Comparison of ENCODE assay signal across 1 cellular context in the genomic region with DNA sequence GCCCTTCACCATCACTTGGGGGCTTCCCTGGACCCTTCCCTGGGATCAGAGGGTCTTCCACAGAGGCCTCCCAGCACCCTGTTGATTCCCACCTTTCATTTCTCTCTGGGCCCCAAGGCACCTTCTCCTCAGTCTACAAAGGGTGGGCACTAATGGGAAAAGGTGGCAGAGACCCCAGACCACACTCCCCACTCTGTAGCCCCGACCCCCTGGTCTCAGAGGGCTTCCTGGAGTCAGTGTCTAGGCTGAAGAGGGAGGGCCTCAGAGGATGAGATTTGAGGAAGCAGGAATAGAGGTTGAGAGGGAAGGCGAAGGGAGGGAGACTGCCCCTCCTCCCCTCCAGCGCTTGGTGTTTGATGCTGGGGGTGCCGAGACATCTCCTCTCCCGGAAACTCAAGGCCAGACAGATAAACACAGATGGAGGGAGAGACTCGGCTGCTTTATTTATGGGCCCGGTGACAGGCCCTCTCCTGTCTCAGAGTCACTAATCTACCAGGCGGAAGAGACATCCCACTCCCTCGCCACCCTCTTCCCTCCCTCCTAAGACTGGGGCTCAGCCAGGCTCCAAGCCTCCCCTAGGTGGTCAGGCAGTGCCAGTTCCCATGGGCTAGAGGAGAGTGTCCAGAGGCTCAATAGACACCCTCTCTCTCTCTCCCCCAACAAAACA.
A peak's percentile ranks its signal among the peaks of the same experiment; 100 is the strongest.
TF ChIP-seq lines count a peak whose summit lies in the region.

No MANE protein-coding gene starts in this region.

TF ChIP-seq in K562, 482 proteins besides CTCF, POLR2A, EP300 and RAD21 (continued from another document and continues in another):
- TF ChIP-seq, protein P1, sequence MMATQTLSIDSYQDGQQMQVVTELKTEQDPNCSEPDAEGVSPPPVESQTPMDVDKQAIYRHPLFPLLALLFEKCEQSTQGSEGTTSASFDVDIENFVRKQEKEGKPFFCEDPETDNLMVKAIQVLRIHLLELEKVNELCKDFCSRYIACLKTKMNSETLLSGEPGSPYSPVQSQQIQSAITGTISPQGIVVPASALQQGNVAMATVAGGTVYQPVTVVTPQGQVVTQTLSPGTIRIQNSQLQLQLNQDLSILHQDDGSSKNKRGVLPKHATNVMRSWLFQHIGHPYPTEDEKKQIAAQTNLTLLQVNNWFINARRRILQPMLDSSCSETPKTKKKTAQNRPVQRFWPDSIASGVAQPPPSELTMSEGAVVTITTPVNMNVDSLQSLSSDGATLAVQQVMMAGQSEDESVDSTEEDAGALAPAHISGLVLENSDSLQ (IDR thresholded peaks at IDR 0.05), result peak; percentile 96
- no peak for TF ChIP-seq ZNF212 (CRISPR knock-in tag; IDR thresholded peaks at IDR 0.05)
- peak; percentile 97 for TF ChIP-seq ZFP36 (IDR thresholded peaks at IDR 0.05; ENCODE audit: low read depth, low read length, partially characterized antibody)
- TF ChIP-seq, protein P2, sequence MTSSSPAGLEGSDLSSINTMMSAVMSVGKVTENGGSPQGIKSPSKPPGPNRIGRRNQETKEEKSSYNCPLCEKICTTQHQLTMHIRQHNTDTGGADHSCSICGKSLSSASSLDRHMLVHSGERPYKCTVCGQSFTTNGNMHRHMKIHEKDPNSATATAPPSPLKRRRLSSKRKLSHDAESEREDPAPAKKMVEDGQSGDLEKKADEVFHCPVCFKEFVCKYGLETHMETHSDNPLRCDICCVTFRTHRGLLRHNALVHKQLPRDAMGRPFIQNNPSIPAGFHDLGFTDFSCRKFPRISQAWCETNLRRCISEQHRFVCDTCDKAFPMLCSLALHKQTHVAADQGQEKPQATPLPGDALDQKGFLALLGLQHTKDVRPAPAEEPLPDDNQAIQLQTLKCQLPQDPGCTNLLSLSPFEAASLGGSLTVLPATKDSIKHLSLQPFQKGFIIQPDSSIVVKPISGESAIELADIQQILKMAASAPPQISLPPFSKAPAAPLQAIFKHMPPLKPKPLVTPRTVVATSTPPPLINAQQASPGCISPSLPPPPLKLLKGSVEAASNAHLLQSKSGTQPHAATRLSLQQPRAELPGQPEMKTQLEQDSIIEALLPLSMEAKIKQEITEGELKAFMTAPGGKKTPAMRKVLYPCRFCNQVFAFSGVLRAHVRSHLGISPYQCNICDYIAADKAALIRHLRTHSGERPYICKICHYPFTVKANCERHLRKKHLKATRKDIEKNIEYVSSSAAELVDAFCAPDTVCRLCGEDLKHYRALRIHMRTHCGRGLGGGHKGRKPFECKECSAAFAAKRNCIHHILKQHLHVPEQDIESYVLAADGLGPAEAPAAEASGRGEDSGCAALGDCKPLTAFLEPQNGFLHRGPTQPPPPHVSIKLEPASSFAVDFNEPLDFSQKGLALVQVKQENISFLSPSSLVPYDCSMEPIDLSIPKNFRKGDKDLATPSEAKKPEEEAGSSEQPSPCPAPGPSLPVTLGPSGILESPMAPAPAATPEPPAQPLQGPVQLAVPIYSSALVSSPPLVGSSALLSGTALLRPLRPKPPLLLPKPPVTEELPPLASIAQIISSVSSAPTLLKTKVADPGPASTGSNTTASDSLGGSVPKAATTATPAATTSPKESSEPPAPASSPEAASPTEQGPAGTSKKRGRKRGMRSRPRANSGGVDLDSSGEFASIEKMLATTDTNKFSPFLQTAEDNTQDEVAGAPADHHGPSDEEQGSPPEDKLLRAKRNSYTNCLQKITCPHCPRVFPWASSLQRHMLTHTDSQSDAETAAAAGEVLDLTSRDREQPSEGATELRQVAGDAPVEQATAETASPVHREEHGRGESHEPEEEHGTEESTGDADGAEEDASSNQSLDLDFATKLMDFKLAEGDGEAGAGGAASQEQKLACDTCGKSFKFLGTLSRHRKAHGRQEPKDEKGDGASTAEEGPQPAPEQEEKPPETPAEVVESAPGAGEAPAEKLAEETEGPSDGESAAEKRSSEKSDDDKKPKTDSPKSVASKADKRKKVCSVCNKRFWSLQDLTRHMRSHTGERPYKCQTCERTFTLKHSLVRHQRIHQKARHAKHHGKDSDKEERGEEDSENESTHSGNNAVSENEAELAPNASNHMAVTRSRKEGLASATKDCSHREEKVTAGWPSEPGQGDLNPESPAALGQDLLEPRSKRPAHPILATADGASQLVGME (CRISPR knock-in tag; IDR thresholded peaks at IDR 0.05), result peak; percentile 86
- TF ChIP-seq HDAC1 (IDR thresholded peaks at IDR 0.05), result peak in 1 of 2 experiments; percentile 73; a peak in 2 of 4 replicates
- TF ChIP-seq CXXC5 (CRISPR knock-in tag; IDR thresholded peaks at IDR 0.05), result peak; percentile 77
- TF ChIP-seq SREBF1 (IDR thresholded peaks at IDR 0.05; ENCODE audit: borderline replicate concordance, low read depth, low read length), result no peak
- peak; percentile 18; the same call in 1 of the 2 replicates for TF ChIP-seq MYNN (IDR thresholded peaks at IDR 0.05)
- no peak for TF ChIP-seq MYNN (CRISPR knock-in tag; IDR thresholded peaks at IDR 0.05)
- TF ChIP-seq HDAC6 (IDR thresholded peaks at IDR 0.05; ENCODE audit: low read depth, low read length), result no peak
- peak; percentile 100 for TF ChIP-seq SMAD4 (CRISPR knock-in tag; conservative IDR thresholded peaks at IDR 0.05)
- TF ChIP-seq FOXM1 (IDR thresholded peaks at IDR 0.05; ENCODE audit: low read depth), result peak; percentile 52
- TF ChIP-seq FOXM1 (CRISPR knock-in tag; IDR thresholded peaks at IDR 0.05; ENCODE audit: low read depth), result no peak
- TF ChIP-seq, protein P3, sequence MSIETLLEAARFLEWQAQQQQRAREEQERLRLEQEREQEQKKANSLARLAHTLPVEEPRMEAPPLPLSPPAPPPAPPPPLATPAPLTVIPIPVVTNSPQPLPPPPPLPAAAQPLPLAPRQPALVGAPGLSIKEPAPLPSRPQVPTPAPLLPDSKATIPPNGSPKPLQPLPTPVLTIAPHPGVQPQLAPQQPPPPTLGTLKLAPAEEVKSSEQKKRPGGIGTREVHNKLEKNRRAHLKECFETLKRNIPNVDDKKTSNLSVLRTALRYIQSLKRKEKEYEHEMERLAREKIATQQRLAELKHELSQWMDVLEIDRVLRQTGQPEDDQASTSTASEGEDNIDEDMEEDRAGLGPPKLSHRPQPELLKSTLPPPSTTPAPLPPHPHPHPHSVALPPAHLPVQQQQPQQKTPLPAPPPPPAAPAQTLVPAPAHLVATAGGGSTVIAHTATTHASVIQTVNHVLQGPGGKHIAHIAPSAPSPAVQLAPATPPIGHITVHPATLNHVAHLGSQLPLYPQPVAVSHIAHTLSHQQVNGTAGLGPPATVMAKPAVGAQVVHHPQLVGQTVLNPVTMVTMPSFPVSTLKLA (conservative IDR thresholded peaks at IDR 0.05), result peak in 1 of 2 experiments; percentile 50; a peak in 1 of 4 replicates
- peak; percentile 74 for TF ChIP-seq GATA2 (CRISPR knock-in tag; IDR thresholded peaks at IDR 0.05)
- TF ChIP-seq ARNT (IDR thresholded peaks at IDR 0.05), result peak; percentile 19 to 58; a peak in 2 of 4 replicates
- TF ChIP-seq, protein P4, sequence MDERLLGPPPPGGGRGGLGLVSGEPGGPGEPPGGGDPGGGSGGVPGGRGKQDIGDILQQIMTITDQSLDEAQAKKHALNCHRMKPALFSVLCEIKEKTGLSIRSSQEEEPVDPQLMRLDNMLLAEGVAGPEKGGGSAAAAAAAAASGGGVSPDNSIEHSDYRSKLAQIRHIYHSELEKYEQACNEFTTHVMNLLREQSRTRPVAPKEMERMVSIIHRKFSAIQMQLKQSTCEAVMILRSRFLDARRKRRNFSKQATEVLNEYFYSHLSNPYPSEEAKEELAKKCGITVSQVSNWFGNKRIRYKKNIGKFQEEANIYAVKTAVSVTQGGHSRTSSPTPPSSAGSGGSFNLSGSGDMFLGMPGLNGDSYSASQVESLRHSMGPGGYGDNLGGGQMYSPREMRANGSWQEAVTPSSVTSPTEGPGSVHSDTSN (CRISPR knock-in tag; IDR thresholded peaks at IDR 0.05; ENCODE audit: low read depth), result peak; percentile 57
- TF ChIP-seq, protein P4 (tag; conservative IDR thresholded peaks at IDR 0.05; ENCODE audit: low read depth), result peak; percentile 99
- TF ChIP-seq, protein P5, sequence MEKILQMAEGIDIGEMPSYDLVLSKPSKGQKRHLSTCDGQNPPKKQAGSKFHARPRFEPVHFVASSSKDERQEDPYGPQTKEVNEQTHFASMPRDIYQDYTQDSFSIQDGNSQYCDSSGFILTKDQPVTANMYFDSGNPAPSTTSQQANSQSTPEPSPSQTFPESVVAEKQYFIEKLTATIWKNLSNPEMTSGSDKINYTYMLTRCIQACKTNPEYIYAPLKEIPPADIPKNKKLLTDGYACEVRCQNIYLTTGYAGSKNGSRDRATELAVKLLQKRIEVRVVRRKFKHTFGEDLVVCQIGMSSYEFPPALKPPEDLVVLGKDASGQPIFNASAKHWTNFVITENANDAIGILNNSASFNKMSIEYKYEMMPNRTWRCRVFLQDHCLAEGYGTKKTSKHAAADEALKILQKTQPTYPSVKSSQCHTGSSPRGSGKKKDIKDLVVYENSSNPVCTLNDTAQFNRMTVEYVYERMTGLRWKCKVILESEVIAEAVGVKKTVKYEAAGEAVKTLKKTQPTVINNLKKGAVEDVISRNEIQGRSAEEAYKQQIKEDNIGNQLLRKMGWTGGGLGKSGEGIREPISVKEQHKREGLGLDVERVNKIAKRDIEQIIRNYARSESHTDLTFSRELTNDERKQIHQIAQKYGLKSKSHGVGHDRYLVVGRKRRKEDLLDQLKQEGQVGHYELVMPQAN (IDR thresholded peaks at IDR 0.05; ENCODE audit: borderline replicate concordance), result no peak
- TF ChIP-seq CBX1 (IDR thresholded peaks at IDR 0.05; ENCODE audit: low read depth), result 0 out of 2 replicates have a peak, but pooled peaks have one; percentile 35
- TF ChIP-seq RBM39 (optimal IDR thresholded peaks at IDR 0.05; ENCODE audit: low read depth, low read length), result peak; percentile 32
- TF ChIP-seq SREBF2 (CRISPR knock-in tag; IDR thresholded peaks at IDR 0.05), result no peak
- no peak for TF ChIP-seq ZNF23 (CRISPR knock-in tag; IDR thresholded peaks at IDR 0.05)
- TF ChIP-seq NFIC (IDR thresholded peaks at IDR 0.05), result peak; percentile 63
- TF ChIP-seq, protein P6, sequence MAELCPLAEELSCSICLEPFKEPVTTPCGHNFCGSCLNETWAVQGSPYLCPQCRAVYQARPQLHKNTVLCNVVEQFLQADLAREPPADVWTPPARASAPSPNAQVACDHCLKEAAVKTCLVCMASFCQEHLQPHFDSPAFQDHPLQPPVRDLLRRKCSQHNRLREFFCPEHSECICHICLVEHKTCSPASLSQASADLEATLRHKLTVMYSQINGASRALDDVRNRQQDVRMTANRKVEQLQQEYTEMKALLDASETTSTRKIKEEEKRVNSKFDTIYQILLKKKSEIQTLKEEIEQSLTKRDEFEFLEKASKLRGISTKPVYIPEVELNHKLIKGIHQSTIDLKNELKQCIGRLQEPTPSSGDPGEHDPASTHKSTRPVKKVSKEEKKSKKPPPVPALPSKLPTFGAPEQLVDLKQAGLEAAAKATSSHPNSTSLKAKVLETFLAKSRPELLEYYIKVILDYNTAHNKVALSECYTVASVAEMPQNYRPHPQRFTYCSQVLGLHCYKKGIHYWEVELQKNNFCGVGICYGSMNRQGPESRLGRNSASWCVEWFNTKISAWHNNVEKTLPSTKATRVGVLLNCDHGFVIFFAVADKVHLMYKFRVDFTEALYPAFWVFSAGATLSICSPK (IDR thresholded peaks at IDR 0.05; ENCODE audit: borderline replicate concordance), result no peak
- 0 out of 2 replicates have a peak, but pooled peaks have one; percentile 33 for TF ChIP-seq ZKSCAN1 (IDR thresholded peaks at IDR 0.05; ENCODE audit: low read depth, low read length)
- no peak for TF ChIP-seq PHF21A (IDR thresholded peaks at IDR 0.05; ENCODE audit: borderline replicate concordance, low read depth)
- peak; percentile 90 for TF ChIP-seq CCNT2 (IDR thresholded peaks at IDR 0.05; ENCODE audit: borderline replicate concordance, extremely low read depth, insufficient read length, low read depth, low read length)
- TF ChIP-seq HCFC1 (IDR thresholded peaks at IDR 0.05; ENCODE audit: low read depth, low read length), result no peak
- TF ChIP-seq, protein P7, sequence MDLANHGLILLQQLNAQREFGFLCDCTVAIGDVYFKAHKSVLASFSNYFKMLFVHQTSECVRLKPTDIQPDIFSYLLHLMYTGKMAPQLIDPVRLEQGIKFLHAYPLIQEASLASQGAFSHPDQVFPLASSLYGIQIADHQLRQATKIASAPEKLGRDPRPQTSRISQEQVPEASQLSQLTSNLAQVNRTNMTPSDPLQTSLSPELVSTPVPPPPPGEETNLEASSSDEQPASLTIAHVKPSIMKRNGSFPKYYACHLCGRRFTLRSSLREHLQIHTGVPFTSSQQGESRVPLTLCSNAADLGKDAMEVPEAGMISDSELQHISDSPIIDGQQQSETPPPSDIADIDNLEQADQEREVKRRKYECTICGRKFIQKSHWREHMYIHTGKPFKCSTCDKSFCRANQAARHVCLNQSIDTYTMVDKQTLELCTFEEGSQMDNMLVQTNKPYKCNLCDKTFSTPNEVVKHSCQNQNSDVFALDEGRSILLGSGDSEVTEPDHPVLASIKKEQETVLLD (IDR thresholded peaks at IDR 0.05), result peak; percentile 20; the same call in 1 of the 2 replicates
- TF ChIP-seq, protein P8, sequence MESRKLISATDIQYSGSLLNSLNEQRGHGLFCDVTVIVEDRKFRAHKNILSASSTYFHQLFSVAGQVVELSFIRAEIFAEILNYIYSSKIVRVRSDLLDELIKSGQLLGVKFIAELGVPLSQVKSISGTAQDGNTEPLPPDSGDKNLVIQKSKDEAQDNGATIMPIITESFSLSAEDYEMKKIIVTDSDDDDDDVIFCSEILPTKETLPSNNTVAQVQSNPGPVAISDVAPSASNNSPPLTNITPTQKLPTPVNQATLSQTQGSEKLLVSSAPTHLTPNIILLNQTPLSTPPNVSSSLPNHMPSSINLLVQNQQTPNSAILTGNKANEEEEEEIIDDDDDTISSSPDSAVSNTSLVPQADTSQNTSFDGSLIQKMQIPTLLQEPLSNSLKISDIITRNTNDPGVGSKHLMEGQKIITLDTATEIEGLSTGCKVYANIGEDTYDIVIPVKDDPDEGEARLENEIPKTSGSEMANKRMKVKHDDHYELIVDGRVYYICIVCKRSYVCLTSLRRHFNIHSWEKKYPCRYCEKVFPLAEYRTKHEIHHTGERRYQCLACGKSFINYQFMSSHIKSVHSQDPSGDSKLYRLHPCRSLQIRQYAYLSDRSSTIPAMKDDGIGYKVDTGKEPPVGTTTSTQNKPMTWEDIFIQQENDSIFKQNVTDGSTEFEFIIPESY (CRISPR knock-in tag; IDR thresholded peaks at IDR 0.05), result no peak
- TF ChIP-seq DMBX1 (CRISPR knock-in tag; IDR thresholded peaks at IDR 0.05; ENCODE audit: borderline replicate concordance), result peak; percentile 82; the same call in 1 of the 2 replicates
- TF ChIP-seq ZNF586 (CRISPR knock-in tag; conservative IDR thresholded peaks at IDR 0.05), result no peak
- peak; percentile 51; the same call in 1 of the 2 replicates for TF ChIP-seq POLR2AphosphoS5 (IDR thresholded peaks at IDR 0.05; ENCODE audit: control insufficient read depth, insufficient read depth, low read depth, low read length)
- TF ChIP-seq MAZ (CRISPR knock-in tag; conservative IDR thresholded peaks at IDR 0.05 in 1 of 2, IDR thresholded peaks at IDR 0.05 in 1 of 2), result peak; percentile 77 to 86
- TF ChIP-seq ZNF134 (CRISPR knock-in tag; conservative IDR thresholded peaks at IDR 0.05), result peak; percentile 71
- TF ChIP-seq ZNF57 (CRISPR knock-in tag; IDR thresholded peaks at IDR 0.05), result 0 out of 2 replicates have a peak, but pooled peaks have one; percentile 60
- TF ChIP-seq DPF2 (IDR thresholded peaks at IDR 0.05), result peak; percentile 86
- TF ChIP-seq RHOXF2B (CRISPR knock-in tag; conservative IDR thresholded peaks at IDR 0.05), result no peak
- TF ChIP-seq MYBL2 (IDR thresholded peaks at IDR 0.05; ENCODE audit: low read depth), result no peak
- no peak for TF ChIP-seq MYBL2 (CRISPR knock-in tag; IDR thresholded peaks at IDR 0.05; ENCODE audit: borderline replicate concordance)
